16 cellular contexts compared by ENCODE assay signal in the genomic region with DNA sequence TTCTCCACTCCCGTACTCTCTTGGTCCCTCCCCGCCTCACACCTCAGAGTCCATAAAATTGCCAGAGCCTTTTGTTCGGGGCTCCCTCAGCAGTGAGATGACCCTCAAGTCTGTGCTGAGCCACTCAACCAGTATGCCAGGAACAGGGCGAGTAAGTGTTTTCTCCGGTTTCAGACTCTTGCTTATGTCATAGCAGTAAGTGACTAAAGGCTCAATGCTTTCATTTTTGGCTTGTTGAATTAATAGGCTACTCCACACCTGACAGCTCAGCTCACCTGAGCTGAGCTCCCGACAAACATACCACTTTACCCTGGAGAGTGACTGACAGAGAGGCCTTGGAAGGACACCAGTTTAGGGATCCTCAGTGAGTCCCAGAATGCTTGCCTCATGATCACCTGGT. TPM values are rescaled to one million over a fixed set of nuclear protein-coding genes. Genes with fewer than 3 reads are reported as not detected.
"Had no signal": no experiment of that assay in that cellular context is flagged by ENCODE, and none has a peak within 500 bp of the region (broad histone marks: within the 10 kb centered on the region; RNA-seq: fewer than 3 reads in every experiment).

No MANE protein-coding gene starts in this region.

- ATAC-seq: activated naive CD4-positive, alpha-beta T cell treated with anti-CD3 and anti-CD28 coated beads, Interleukin-2, amount 50 U/mL, for 72 hours; stimulated activated naive CD8-positive, alpha-beta T cell treated with anti-CD3 and anti-CD28 coated beads, Interleukin-15, Interleukin-2, amounts not matched to agents 100 U/mL and 50 U/mL, for 24 hours had no signal

- H3K36me3 ChIP-seq: adrenal gland, left ventricle myocardium inferior, right atrium auricular region, tibial artery had no signal

- H3K27me3 ChIP-seq: adrenal gland, right atrium auricular region, tibial artery had no signal

- H3K4me1 ChIP-seq: adrenal gland, left ventricle myocardium inferior, right atrium auricular region had no signal

- H3K9me3 ChIP-seq: adrenal gland, left ventricle myocardium inferior, right atrium auricular region, tibial artery had no signal

- DNase-seq: activated CD4-positive, alpha-beta T cell treated with anti-CD3 and anti-CD28 coated beads, Interleukin-2, amount 50 U/mL, for 48 hours; activated CD4-positive, CD25-positive, alpha-beta regulatory T cell treated with anti-CD3 and anti-CD28 coated beads, Interleukin-2, amount 50 U/mL, for 72 hours; activated gamma-delta T cell treated with Interleukin-2 at 50 U/mL for 16 hours; adrenal gland; effector memory CD4-positive, alpha-beta T cell; left ventricle myocardium inferior; stimulated activated CD4-positive, alpha-beta T cell treated with anti-CD3 and anti-CD28 coated beads, Interleukin-2, amount 100 ng/mL, for 24 hours; stimulated activated naive CD8-positive, alpha-beta T cell treated with anti-CD3 and anti-CD28 coated beads, Interleukin-15, Interleukin-2, amounts not matched to agents 100 U/mL and 50 U/mL, for 24 hours; substantia nigra; T-helper 2 cell; tibial artery had no signal

- H3K27ac ChIP-seq: adrenal gland, left ventricle myocardium inferior, right atrium auricular region, tibial artery, VCaP had no signal

- H3K4me3 ChIP-seq: adrenal gland, left ventricle myocardium inferior, right atrium auricular region, tibial artery had no signal

RNA-seq across cellular contexts. Expression of gene PCSK1, which starts 30.5 kb away (rescaled TPM):
- total RNA-seq: activated naive CD4-positive, alpha-beta T cell treated with anti-CD3 and anti-CD28 coated beads, Interleukin-2, amount 50 U/mL, for 72 hours; epithelial cell of proximal tubule; mononuclear cell had no signal
